8 cellular contexts compared by ENCODE assay signal in the genomic region with DNA sequence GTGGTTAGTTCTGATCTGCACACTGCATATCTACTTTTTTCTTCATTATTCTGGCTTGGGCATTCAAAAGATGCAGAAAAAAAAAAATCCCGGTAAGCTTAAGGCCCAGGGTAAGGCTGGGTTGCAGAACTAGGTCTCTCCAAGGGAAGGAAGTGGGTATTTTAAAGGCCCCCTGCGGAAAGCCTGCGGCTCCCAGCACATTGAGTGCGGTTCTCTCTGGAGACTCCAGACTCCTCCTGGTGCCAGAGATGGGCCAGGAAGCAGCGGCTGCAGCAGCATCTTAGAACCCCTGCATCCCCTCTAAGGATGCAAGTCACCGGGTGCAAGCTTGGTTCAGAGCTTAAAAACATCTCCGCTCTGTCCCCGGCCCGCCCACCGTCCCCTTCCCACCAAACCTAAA. TPM values are rescaled to one million over a fixed set of nuclear protein-coding genes. Genes with fewer than 3 reads are reported as not detected.
DNase-seq lines count a peak whose midpoint lies in the region; ATAC-seq and TF ChIP-seq lines count a peak whose summit lies in the region.

No MANE protein-coding gene starts in this region.

- DNase-seq in Calu3 (no peak), NT2/D1 (ENCODE audit: low read depth, low spot score) (peak; percentile 25), esophagus squamous epithelium (lab: John Stamatoyannopoulos, UW) (no peak), neuronal stem cell (ENCODE audit: low spot score) (no peak), lower leg skin (ENCODE audit: low spot score in 2 of 2) (no peak), posterior vena cava (ENCODE audit: low spot score) (no peak), uterus (no peak)

- H3K27ac Mint-ChIP-seq in Calu3 (ENCODE audit: unreplicated experiment), result no peak overlapping the region

- no peak overlapping the region for H4K91ac ChIP-seq in neuronal stem cell (ENCODE audit: low read depth, low read length, poor library complexity)

- H3K9me3 Mint-ChIP-seq in Calu3 (ENCODE audit: low read depth, unreplicated experiment), result no peaks in the 10 kb centered on the region

- ATAC-seq in HG02642 (IDR thresholded peaks at IDR 0.05; ENCODE audit: poor library complexity, unreplicated experiment), result no peak

- no peak overlapping the region for H3K23ac ChIP-seq in neuronal stem cell (ENCODE audit: low read depth, low read length, poor library complexity)

- no peak overlapping the region for H2BK15ac ChIP-seq in neuronal stem cell (ENCODE audit: low read length)

- WGBS in esophagus squamous epithelium, 2 donors, result 46 to 48% methylated on average over 9 to 10 of the region's 10 CpGs
- WGBS in neuronal stem cell (ENCODE audit: extremely low coverage in 2 of 2, insufficient read length in 2 of 2, insufficient replicate concordance in 1 of 2), 2 donors, result no CpG with 5 or more reads among the region's 10 CpGs
- WGBS in lower leg skin, 2 donors, result 55 to 60% methylated on average over 10 of the region's 10 CpGs

- intact Hi-C loops in Calu3 (cut with micrococcal nuclease; ENCODE audit: unreplicated experiment), result no loop called here
- intact Hi-C loops in esophagus squamous epithelium (cut with DNase I), result no loop called here
- intact Hi-C loops in lower leg skin (cut with DNase I; ENCODE audit: low total_unique reads), result no loop called here
- intact Hi-C loops in posterior vena cava (cut with DNase I), result no loop called here
- intact Hi-C loops in uterus (cut with DNase I; ENCODE audit: low total_unique reads), result no loop called here

- H3K27ac ChIP-seq in esophagus squamous epithelium (no peak overlapping the region), neuronal stem cell (replicated peaks; ENCODE audit: low read length) (no peak overlapping the region), uterus (no peak overlapping the region)

- no peak for TF ChIP-seq CTCF in Calu3 (IDR thresholded peaks at IDR 0.05; ENCODE audit: unreplicated experiment)
- TF ChIP-seq CTCF in esophagus squamous epithelium (IDR thresholded peaks at IDR 0.05), result no peak
- no peak for TF ChIP-seq CTCF in lower leg skin (IDR thresholded peaks at IDR 0.05)
- TF ChIP-seq CTCF in uterus (IDR thresholded peaks at IDR 0.05), result no peak

- TF ChIP-seq POLR2A in esophagus squamous epithelium (IDR thresholded peaks at IDR 0.05), result no peak
- no peak for TF ChIP-seq POLR2A in lower leg skin (IDR thresholded peaks at IDR 0.05)
- TF ChIP-seq POLR2A in uterus (IDR thresholded peaks at IDR 0.05), result no peak

- H3K4ac ChIP-seq in neuronal stem cell (ENCODE audit: low read length), result no peak overlapping the region

- no peak overlapping the region for H4K8ac ChIP-seq in neuronal stem cell (ENCODE audit: low read depth, low read length)

- peaks cover 10% of the 10 kb centered on the region for H3K4me1 Mint-ChIP-seq in Calu3 (ENCODE audit: low read depth, unreplicated experiment)

- H3K27me3 ChIP-seq in NT2/D1 (ENCODE audit: insufficient read depth, insufficient read length) (peaks cover 31% of the 10 kb centered on the region), esophagus squamous epithelium (peaks cover 0 to 38% (median 0%) of the 10 kb centered on the region in 4 donors), neuronal stem cell (ENCODE audit: control insufficient read depth in 3 of 3, insufficient read depth in 3 of 3, low read depth in 1 of 3, low read length in 3 of 3) (peaks cover 0 to 11% (median 2%) of the 10 kb centered on the region in 3 experiments), uterus (no peaks in the 10 kb centered on the region)

- H3K4me3 ChIP-seq in NT2/D1 (ENCODE audit: insufficient read length, low read depth) (peak overlapping the region; percentile 39), esophagus squamous epithelium (peak overlapping the region; percentile 22 to 69 (median 44)), neuronal stem cell (ENCODE audit: low read length in 2 of 2) (peak overlapping the region in 1 of 2 donors; percentile 44), lower leg skin (ENCODE audit: low read depth, poor library complexity, severe bottlenecking) (no peak overlapping the region), uterus (peak overlapping the region in 1 of 2 donors; percentile 25)

- H3K9me3 ChIP-seq in NT2/D1 (ENCODE audit: insufficient read depth, low read length), result no peaks in the 10 kb centered on the region
- H3K9me3 ChIP-seq in esophagus squamous epithelium, result no peaks in the 10 kb centered on the region
- no peaks in the 10 kb centered on the region for H3K9me3 ChIP-seq in neuronal stem cell (replicated peaks in 1 of 2; ENCODE audit: control insufficient read depth in 2 of 2, insufficient read depth in 1 of 2, low read depth in 1 of 2, low read length in 2 of 2)
- no peaks in the 10 kb centered on the region for H3K9me3 ChIP-seq in uterus

- no peaks in the 10 kb centered on the region for H3K79me1 ChIP-seq in neuronal stem cell (ENCODE audit: low read depth, low read length)

- H3K36me3 ChIP-seq in NT2/D1 (ENCODE audit: insufficient read depth, insufficient read length, low read length) (no peaks in the 10 kb centered on the region), esophagus squamous epithelium (no peaks in the 10 kb centered on the region), neuronal stem cell (replicated peaks in 1 of 2; ENCODE audit: control insufficient read depth in 2 of 2, insufficient read depth in 2 of 2, low read length in 2 of 2) (no peaks in the 10 kb centered on the region), uterus (no peaks in the 10 kb centered on the region)

- no peak overlapping the region for H2BK120ac ChIP-seq in neuronal stem cell (ENCODE audit: low read depth, low read length)

- peak overlapping the region; percentile 80 for H3K4me2 ChIP-seq in neuronal stem cell (ENCODE audit: insufficient read depth, low read length, poor library complexity, severe bottlenecking)

- no peak overlapping the region for H2BK12ac ChIP-seq in neuronal stem cell (ENCODE audit: low read length)

- H3K4me1 ChIP-seq in NT2/D1 (ENCODE audit: insufficient read depth, insufficient read length), result peaks cover 2% of the 10 kb centered on the region
- H3K4me1 ChIP-seq in esophagus squamous epithelium, result peaks cover 0 to 14% (median 12%) of the 10 kb centered on the region in 3 donors
- peaks cover 0 to 5% of the 10 kb centered on the region in 2 donors for H3K4me1 ChIP-seq in neuronal stem cell (ENCODE audit: control insufficient read depth in 2 of 2, insufficient read depth in 1 of 2, low read depth in 1 of 2, low read length in 2 of 2)
- H3K4me1 ChIP-seq in uterus, result no peaks in the 10 kb centered on the region

- no peak overlapping the region for H3K14ac ChIP-seq in neuronal stem cell (ENCODE audit: low read length)

- no TSS peak for BruUV-seq in Calu3 (replicated peaks; lab: Mats Ljungman, UMichigan)

- CTCF ChIA-PET in Calu3 (lab: Charles Lee), result no interaction called here

- no peak overlapping the region for H2AK5ac ChIP-seq in neuronal stem cell (ENCODE audit: low read depth, low read length)

- H3K18ac ChIP-seq in neuronal stem cell (ENCODE audit: low read length), result no peak overlapping the region

- H3K9ac ChIP-seq in NT2/D1 (ENCODE audit: insufficient read length, low read depth), result peak overlapping the region; percentile 42
- H3K9ac ChIP-seq in neuronal stem cell (ENCODE audit: low read depth, low read length, poor library complexity), result no peak overlapping the region

- no peaks in the 10 kb centered on the region for H3K36me3 Mint-ChIP-seq in Calu3 (ENCODE audit: insufficient read depth, unreplicated experiment)

- H2BK5ac ChIP-seq in neuronal stem cell (ENCODE audit: low read length), result no peak overlapping the region

- H2AFZ ChIP-seq in neuronal stem cell (ENCODE audit: low read length), result peak overlapping the region; percentile 86

- peak overlapping the region; percentile 59 for H3K4me3 Mint-ChIP-seq in Calu3 (ENCODE audit: low read depth, unreplicated experiment)

- no peaks in the 10 kb centered on the region for H3K27me3 Mint-ChIP-seq in Calu3 (ENCODE audit: unreplicated experiment)

RNA-seq across cellular contexts. Expression of gene TGIF1, which starts 49.5 kb away (rescaled TPM):
- total RNA-seq in Calu3 (2022) (129 and 139 TPM in 2 replicates), esophagus squamous epithelium (10 to 100 TPM; 37.3 to 75.7 (median 57.0) TPM), lower leg skin (100 to 1,000 TPM in 2 of 4 donors, 10 to 100 TPM in 2; 87.5 to 114 (median 106) TPM), posterior vena cava (10 to 100 TPM; 25.9 to 30.0 TPM), uterus (100 to 1,000 TPM in 2 of 4 donors, 10 to 100 TPM in 2; 34.1 to 161 (median 87.0) TPM)
- polyA plus RNA-seq in neuronal stem cell (2013, experiment 1 of 2), result 85.8 TPM
- polyA plus RNA-seq in neuronal stem cell (2013, experiment 2 of 2), result 86.4 TPM
